In the genomic region with DNA sequence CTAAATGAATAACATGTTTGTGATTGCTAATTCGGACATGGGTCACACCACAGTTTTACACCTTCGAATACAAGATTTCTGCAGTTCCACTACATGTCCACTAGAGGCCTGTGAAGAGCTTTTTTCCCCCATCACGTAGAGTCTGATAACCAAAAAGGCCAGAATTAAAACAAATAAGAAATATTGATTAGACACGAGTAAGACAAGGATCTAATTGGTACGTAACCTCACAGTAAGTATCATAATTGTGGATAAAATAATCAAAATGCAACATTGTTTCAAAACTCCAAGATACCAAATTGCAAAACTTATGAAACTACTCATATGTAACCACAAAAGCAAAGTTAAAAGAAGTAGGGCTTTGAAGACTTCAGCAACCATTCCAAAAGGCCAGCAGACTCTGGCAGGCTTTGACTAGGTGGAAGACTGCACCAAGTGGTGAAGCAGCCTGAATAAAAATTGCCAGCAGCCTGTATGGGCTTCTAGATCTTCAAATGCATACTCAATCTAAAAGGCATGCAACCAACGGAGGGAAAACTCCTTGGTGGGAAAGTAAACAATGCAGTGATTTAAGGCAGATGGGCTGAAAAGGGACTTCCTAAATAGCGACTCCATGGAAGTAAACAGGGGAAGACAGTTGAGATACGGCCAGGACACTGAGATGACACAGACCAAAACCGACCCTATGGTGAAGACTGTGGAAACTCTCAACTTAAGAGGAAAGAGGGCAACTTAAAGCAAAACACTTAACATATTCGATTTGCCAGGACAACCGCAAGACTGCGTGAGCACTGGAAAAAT, we compare ENCODE assay signal across 8 cellular contexts. TPM values are rescaled to one million over a fixed set of nuclear protein-coding genes. Genes with fewer than 3 reads are reported as not detected.
A peak's percentile ranks its signal among the peaks of the same experiment; 100 is the strongest.
DNase-seq lines count a peak whose midpoint lies in the region; ATAC-seq and TF ChIP-seq lines count a peak whose summit lies in the region.

No MANE protein-coding gene starts in this region.

- peaks cover 40% of the 10 kb centered on the region for H3K4me1 ChIP-seq in cardiac muscle cell (ENCODE audit: low read depth)

- intact Hi-C loops in activated B cell treated with CpG ODN at 0.5 μM for 24 hours (cut with micrococcal nuclease): loop anchor here (1.0 to 5.0 kb wide), 6 partner anchors 260 to 1935 kb away; a partner anchor contains a TSS

- CTCF ChIA-PET in activated B cell treated with CpG ODN at 0.5 μM for 24 hours (lab: Charles Lee): interaction anchor here (0.8 to 2.9 kb wide), 11 partner anchors 9 to 1936 kb away, joined by 3 to 29 read pairs (median 4); no protein-coding TSS in a partner anchor

- peaks cover 2% of the 10 kb centered on the region for H3K4me1 Mint-ChIP-seq in activated B cell treated with CpG ODN at 0.5 μM for 24 hours

- H3K4me3 Mint-ChIP-seq in activated B cell treated with CpG ODN at 0.5 μM for 24 hours: no peak overlapping the region

- H3K9me3 ChIP-seq in cardiac muscle cell (ENCODE audit: low read depth): no peaks in the 10 kb centered on the region

- DNase-seq in SIG-M5 treated with dmso at 0.1 percent for 504 hours (lab: John Stamatoyannopoulos, UW; ENCODE audit: unreplicated experiment) (peak; percentile 59), SIG-M5 (lab: John Stamatoyannopoulos, UW) (no peak), NCI-H146 treated with DMSO at 0.1 percent for 48 hours (lab: John Stamatoyannopoulos, UW; ENCODE audit: unreplicated experiment) (peak; percentile 58), activated B cell treated with CpG ODN at 0.5 μM for 24 hours (no peak), cardiac muscle cell (ENCODE audit: low read depth in 1 of 2, low spot score in 1 of 2) (peak; percentile 56 to 67), retina (peak; percentile 53)

- H3K9me3 Mint-ChIP-seq in activated B cell treated with CpG ODN at 0.5 μM for 24 hours: peaks cover 10% of the 10 kb centered on the region

- H3K27ac Mint-ChIP-seq in activated B cell treated with CpG ODN at 0.5 μM for 24 hours: no peak overlapping the region

- H3K27ac ChIP-seq in cardiac muscle cell: peak overlapping the region; percentile 71

- no peak overlapping the region for H3K4me3 ChIP-seq in cardiac muscle cell

- TF ChIP-seq CTCF in activated B cell treated with CpG ODN at 0.5 μM for 24 hours (IDR thresholded peaks at IDR 0.05) (peak; percentile 97), cardiac muscle cell (IDR thresholded peaks at IDR 0.05; ENCODE audit: low read depth, low read length) (peak; percentile 97)

- no peaks in the 10 kb centered on the region for H3K36me3 ChIP-seq in cardiac muscle cell

- POLR2A ChIA-PET in activated B cell treated with CpG ODN at 0.5 μM for 24 hours (lab: Charles Lee): interaction anchor here (1.0 to 1.8 kb wide), 2 partner anchors 314 to 495 kb away, joined by 3 to 5 read pairs; no protein-coding TSS in a partner anchor

- peak; percentile 61 for ATAC-seq in GM21825 (IDR thresholded peaks at IDR 0.05; ENCODE audit: unreplicated experiment)
- peak; percentile 62 for ATAC-seq in activated B cell treated with CpG ODN at 0.5 μM for 24 hours (ENCODE audit: low read depth)
- no peak for ATAC-seq in GM18520 (IDR thresholded peaks at IDR 0.05; ENCODE audit: unreplicated experiment)

- peaks cover 4% of the 10 kb centered on the region for H3K27me3 Mint-ChIP-seq in activated B cell treated with CpG ODN at 0.5 μM for 24 hours

- no peaks in the 10 kb centered on the region for H3K27me3 ChIP-seq in cardiac muscle cell

- no peaks in the 10 kb centered on the region for H3K36me3 Mint-ChIP-seq in activated B cell treated with CpG ODN at 0.5 μM for 24 hours (ENCODE audit: low read depth)

RNA-seq across cellular contexts. Expression of a gene that starts 56.7 kb away (rescaled TPM):
- total RNA-seq in activated B cell treated with CpG ODN at 0.5 μM for 24 hours (0.07 and 0.13 TPM in 2 replicates), cardiac muscle cell (23.5 and 23.8 TPM in 2 replicates)
- 15.7 and 16.5 TPM in 2 replicates for polyA plus RNA-seq in cardiac muscle cell

Comparison
In these comparisons a context has a peak if more than half of its experiments do, and no peak if none do; other contexts are left out.
1. DNase-seq: peak in SIG-M5 treated with dmso at 0.1 percent for 504 hours (single experiment), NCI-H146 treated with DMSO at 0.1 percent for 48 hours (single experiment), cardiac muscle cell (2 of 2) and retina (single experiment); none in SIG-M5 (single experiment) and activated B cell treated with CpG ODN at 0.5 μM for 24 hours (single experiment).
2. RNA of a gene that starts 56.7 kb away (total RNA-seq): 23.5 to 23.8 TPM in cardiac muscle cell; 0.07 to 0.13 TPM in activated B cell treated with CpG ODN at 0.5 μM for 24 hours; every median in the first group is over 10 times any median in the second.